9 cellular contexts compared by ENCODE assay signal in the genomic region with DNA sequence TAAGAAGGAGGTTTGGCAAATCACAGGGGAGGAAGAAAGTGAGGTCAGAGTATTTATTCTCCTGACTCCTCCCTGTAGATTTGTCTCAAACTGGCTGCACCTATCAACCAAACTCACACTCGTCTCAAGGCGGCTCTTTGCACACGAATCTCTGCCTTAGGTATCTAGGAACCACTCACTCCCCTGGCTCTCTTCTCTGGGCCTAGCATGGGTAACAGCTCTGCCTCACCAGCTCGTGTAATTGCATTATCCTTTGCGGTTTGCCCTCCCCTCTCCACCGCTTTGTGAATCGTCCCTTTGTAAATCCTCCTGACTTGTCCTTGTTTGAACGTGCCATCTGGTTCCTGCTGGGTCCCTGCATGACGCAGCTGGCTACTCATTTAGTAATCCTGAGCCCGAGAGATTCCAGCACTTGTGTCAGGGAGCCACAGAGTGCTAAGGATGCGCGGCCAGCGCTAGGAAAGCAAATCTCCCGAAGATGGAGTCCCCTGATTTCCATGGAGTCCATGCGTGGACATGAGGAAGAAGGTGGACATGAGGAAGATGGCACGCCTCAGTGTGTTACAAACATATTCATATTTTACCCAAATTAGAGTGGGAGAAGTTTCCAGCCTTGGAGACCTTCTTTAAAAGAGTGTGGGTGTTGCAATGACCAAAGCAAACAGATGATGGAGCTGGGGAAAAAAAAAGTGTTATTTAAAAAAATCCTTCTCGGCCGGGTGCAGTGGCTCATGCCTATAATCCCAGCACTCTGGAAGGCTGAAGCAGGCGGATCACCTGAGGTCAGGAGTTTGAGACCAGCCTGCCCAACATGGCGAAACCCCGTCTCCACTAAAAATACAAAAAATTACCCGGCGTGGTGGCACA. TPM values are rescaled to one million over a fixed set of nuclear protein-coding genes. Genes with fewer than 3 reads are reported as not detected.
A peak's percentile ranks its signal among the peaks of the same experiment; 100 is the strongest.
DNase-seq lines count a peak whose midpoint lies in the region; ATAC-seq and TF ChIP-seq lines count a peak whose summit lies in the region.
"Had no signal": no experiment of that assay in that cellular context is flagged by ENCODE, and none has a peak within 500 bp of the region (broad histone marks: within the 10 kb centered on the region; RNA-seq: fewer than 3 reads in every experiment).

No MANE protein-coding gene starts in this region.

- H3K4me3 Mint-ChIP-seq in WTC11 = peak overlapping the region; percentile 1; the same call in 1 of the 2 replicates
- H3K4me3 Mint-ChIP-seq in activated T-helper 17 cell treated with anti-CD3 and anti-CD28 coated beads, Interleukin-2, amount 50 U/mL, for 72 hours = no peak overlapping the region
- no peak overlapping the region for H3K4me3 Mint-ChIP-seq in activated T-helper 2 cell treated with anti-CD3 and anti-CD28 coated beads, Interferon-gamma antibody, Interleukin-2, Interleukin-4, amounts not matched to agents 10 μg/mL and 5 μg/mL and 100 μg/mL, durations not matched to agents 14 hours and 24 hours and 36 hours (ENCODE audit: low read depth)
- H3K4me3 Mint-ChIP-seq: stimulated activated naive CD8-positive, alpha-beta T cell treated with anti-CD3 and anti-CD28 coated beads, Interleukin-15, Interleukin-2, amounts not matched to agents 100 ng/mL and 50 ng/mL, for 24 hours had no signal

- DNase-seq in DMS53 treated with DMSO at 0.1 percent for 48 hours (lab: John Stamatoyannopoulos, UW; ENCODE audit: unreplicated experiment) = peak; percentile 85
- DNase-seq in NCI-H146 treated with DMSO at 0.1 percent for 48 hours (lab: John Stamatoyannopoulos, UW; ENCODE audit: unreplicated experiment) = peak; percentile 92
- DNase-seq in WTC11 (ENCODE audit: low spot score) = peak; percentile 62
- peak; percentile 40 for DNase-seq in medulla oblongata (ENCODE audit: extremely low spot score)
- DNase-seq in activated CD4-positive, alpha-beta T cell treated with anti-CD3 and anti-CD28 coated beads, Interleukin-2, amount 50 U/mL, for 1 hour = no peak
- DNase-seq in activated T-helper 2 cell treated with anti-CD3 and anti-CD28 coated beads, Interferon-gamma antibody, Interleukin-2, Interleukin-4, amounts not matched to agents 10 μg/mL and 5 μg/mL and 100 μg/mL, durations not matched to agents 14 hours and 24 hours and 36 hours (ENCODE audit: low spot score) = no peak

- H3K27me3 Mint-ChIP-seq in WTC11 (ENCODE audit: low read depth) = no peaks in the 10 kb centered on the region
- H3K27me3 Mint-ChIP-seq in activated T-helper 17 cell treated with anti-CD3 and anti-CD28 coated beads, Interleukin-2, amount 50 U/mL, for 72 hours = no peaks in the 10 kb centered on the region
- no peaks in the 10 kb centered on the region for H3K27me3 Mint-ChIP-seq in activated T-helper 2 cell treated with anti-CD3 and anti-CD28 coated beads, Interferon-gamma antibody, Interleukin-2, Interleukin-4, amounts not matched to agents 10 μg/mL and 5 μg/mL and 100 μg/mL, durations not matched to agents 14 hours and 24 hours and 36 hours (ENCODE audit: low read depth)
- H3K27me3 Mint-ChIP-seq: stimulated activated naive CD8-positive, alpha-beta T cell treated with anti-CD3 and anti-CD28 coated beads, Interleukin-15, Interleukin-2, amounts not matched to agents 100 ng/mL and 50 ng/mL, for 24 hours had no signal

- H3K4me1 Mint-ChIP-seq in WTC11 = peaks cover 26% of the 10 kb centered on the region
- peaks cover 8% of the 10 kb centered on the region for H3K4me1 Mint-ChIP-seq in activated T-helper 17 cell treated with anti-CD3 and anti-CD28 coated beads, Interleukin-2, amount 50 U/mL, for 72 hours
- H3K4me1 Mint-ChIP-seq in activated T-helper 2 cell treated with anti-CD3 and anti-CD28 coated beads, Interferon-gamma antibody, Interleukin-2, Interleukin-4, amounts not matched to agents 10 μg/mL and 5 μg/mL and 100 μg/mL, durations not matched to agents 14 hours and 24 hours and 36 hours (ENCODE audit: low read depth) = peaks cover 16% of the 10 kb centered on the region

- no peaks in the 10 kb centered on the region for H3K36me3 Mint-ChIP-seq in WTC11
- peaks cover 10% of the 10 kb centered on the region for H3K36me3 Mint-ChIP-seq in activated T-helper 17 cell treated with anti-CD3 and anti-CD28 coated beads, Interleukin-2, amount 50 U/mL, for 72 hours (ENCODE audit: low read depth)
- peaks cover 32% of the 10 kb centered on the region for H3K36me3 Mint-ChIP-seq in activated T-helper 2 cell treated with anti-CD3 and anti-CD28 coated beads, Interferon-gamma antibody, Interleukin-2, Interleukin-4, amounts not matched to agents 10 μg/mL and 5 μg/mL and 100 μg/mL, durations not matched to agents 14 hours and 24 hours and 36 hours (ENCODE audit: low read depth)

- intact Hi-C loops in activated T-helper 2 cell treated with anti-CD3 and anti-CD28 coated beads, Interferon-gamma antibody, Interleukin-2, Interleukin-4, amounts not matched to agents 10 μg/mL and 5 μg/mL and 100 μg/mL, durations not matched to agents 14 hours and 24 hours and 36 hours (cut with micrococcal nuclease) = no loop called here

- POLR2A ChIA-PET in WTC11 (lab: Charles Lee) = interaction anchor here (1.3 kb wide), 1 partner anchor 33 kb away, joined by 4 read pairs; no protein-coding TSS in a partner anchor

- TF ChIP-seq CTCF in WTC11 (IDR thresholded peaks at IDR 0.05) = no peak

- CTCF ChIA-PET in WTC11 (lab: Charles Lee) = interaction anchor here (1.0 to 2.4 kb wide), 7 partner anchors 13 to 143 kb away, joined by 3 to 6 read pairs (median 4); no protein-coding TSS in a partner anchor

- ATAC-seq in WTC11 (peak; percentile 86), GM18867 (IDR thresholded peaks at IDR 0.05; ENCODE audit: unreplicated experiment) (no peak)
- ATAC-seq in activated T-helper 17 cell treated with anti-CD3 and anti-CD28 coated beads, Interleukin-2, amount 50 U/mL, for 72 hours (replicated peaks) = no peak

- H3K9me3 Mint-ChIP-seq in WTC11 = no peaks in the 10 kb centered on the region
- no peaks in the 10 kb centered on the region for H3K9me3 Mint-ChIP-seq in activated T-helper 17 cell treated with anti-CD3 and anti-CD28 coated beads, Interleukin-2, amount 50 U/mL, for 72 hours
- no peaks in the 10 kb centered on the region for H3K9me3 Mint-ChIP-seq in activated T-helper 2 cell treated with anti-CD3 and anti-CD28 coated beads, Interferon-gamma antibody, Interleukin-2, Interleukin-4, amounts not matched to agents 10 μg/mL and 5 μg/mL and 100 μg/mL, durations not matched to agents 14 hours and 24 hours and 36 hours
- H3K9me3 Mint-ChIP-seq: stimulated activated naive CD8-positive, alpha-beta T cell treated with anti-CD3 and anti-CD28 coated beads, Interleukin-15, Interleukin-2, amounts not matched to agents 100 ng/mL and 50 ng/mL, for 24 hours had no signal

- H3K27ac Mint-ChIP-seq in WTC11 = peak overlapping the region; percentile 92
- H3K27ac Mint-ChIP-seq in activated T-helper 17 cell treated with anti-CD3 and anti-CD28 coated beads, Interleukin-2, amount 50 U/mL, for 72 hours = no peak overlapping the region
- H3K27ac Mint-ChIP-seq in activated T-helper 2 cell treated with anti-CD3 and anti-CD28 coated beads, Interferon-gamma antibody, Interleukin-2, Interleukin-4, amounts not matched to agents 10 μg/mL and 5 μg/mL and 100 μg/mL, durations not matched to agents 14 hours and 24 hours and 36 hours = no peak overlapping the region
- H3K27ac Mint-ChIP-seq: stimulated activated naive CD8-positive, alpha-beta T cell treated with anti-CD3 and anti-CD28 coated beads, Interleukin-15, Interleukin-2, amounts not matched to agents 100 ng/mL and 50 ng/mL, for 24 hours had no signal

RNA-seq across cellular contexts. Expression of a gene that starts 26.7 kb away (rescaled TPM):
- total RNA-seq in WTC11 (2021) = 3.1 to 5.1 TPM (median 4.9 TPM) in 3 replicates
- total RNA-seq in activated T-helper 17 cell treated with anti-CD3 and anti-CD28 coated beads, Interleukin-2, amount 50 U/mL, for 72 hours = 10 to 100 TPM; 26.5 to 42.3 TPM
- total RNA-seq in activated T-helper 2 cell treated with anti-CD3 and anti-CD28 coated beads, Interferon-gamma antibody, Interleukin-2, Interleukin-4, amounts not matched to agents 10 μg/mL and 5 μg/mL and 100 μg/mL, durations not matched to agents 14 hours and 24 hours and 36 hours = 51.4 and 53.2 TPM in 2 replicates

RNA-seq across cellular contexts. Expression of a gene that starts 45.8 kb away (rescaled TPM):
- total RNA-seq in WTC11 (2021) = 1.4 to 1.5 TPM (median 1.4 TPM) in 3 replicates
- total RNA-seq in activated T-helper 17 cell treated with anti-CD3 and anti-CD28 coated beads, Interleukin-2, amount 50 U/mL, for 72 hours = 1 to 10 TPM; 3.7 to 4.5 TPM
- total RNA-seq in activated T-helper 2 cell treated with anti-CD3 and anti-CD28 coated beads, Interferon-gamma antibody, Interleukin-2, Interleukin-4, amounts not matched to agents 10 μg/mL and 5 μg/mL and 100 μg/mL, durations not matched to agents 14 hours and 24 hours and 36 hours = 3.7 and 4.5 TPM in 2 replicates

RNA-seq across cellular contexts. Expression of a gene that starts 45.9 kb away (rescaled TPM):
- total RNA-seq in WTC11 (2021) = 12.8 to 16.6 TPM (median 16.5 TPM) in 3 replicates
- 10 to 100 TPM; 38.6 to 52.8 TPM for total RNA-seq in activated T-helper 17 cell treated with anti-CD3 and anti-CD28 coated beads, Interleukin-2, amount 50 U/mL, for 72 hours
- total RNA-seq in activated T-helper 2 cell treated with anti-CD3 and anti-CD28 coated beads, Interferon-gamma antibody, Interleukin-2, Interleukin-4, amounts not matched to agents 10 μg/mL and 5 μg/mL and 100 μg/mL, durations not matched to agents 14 hours and 24 hours and 36 hours = 65.7 and 70.8 TPM in 2 replicates

Comparison
In these comparisons a context has a peak if more than half of its experiments do, and no peak if none do; other contexts are left out.
1. DNase-seq: peak in DMS53 treated with DMSO at 0.1 percent for 48 hours (single experiment), NCI-H146 treated with DMSO at 0.1 percent for 48 hours (single experiment), WTC11 (single experiment) and medulla oblongata (single experiment); none in activated CD4-positive, alpha-beta T cell treated with anti-CD3 and anti-CD28 coated beads, Interleukin-2, amount 50 U/mL, for 1 hour (single experiment) and activated T-helper 2 cell treated with anti-CD3 and anti-CD28 coated beads, Interferon-gamma antibody, Interleukin-2, Interleukin-4, amounts not matched to agents 10 μg/mL and 5 μg/mL and 100 μg/mL, durations not matched to agents 14 hours and 24 hours and 36 hours (single experiment).